Comparison of ENCODE assay signal across 19 cellular contexts in genomic region chr9:90505695-90506094, GRCh38.
A peak's percentile ranks its signal among the peaks of the same experiment; 100 is the strongest.
DNase-seq lines count a peak whose midpoint lies in the region; ATAC-seq, FAIRE-seq and TF ChIP-seq lines count a peak whose summit lies in the region.
"Had no signal": no experiment of that assay in that cellular context is flagged by ENCODE, and none has a peak within 500 bp of the region (broad histone marks: within the 10 kb centered on the region; RNA-seq: fewer than 3 reads in every experiment).

No MANE protein-coding gene starts in this region.

- ATAC-seq in HG03432 (IDR thresholded peaks at IDR 0.05; ENCODE audit: unreplicated experiment) (peak; percentile 46), left lobe of liver (no peak), SK-N-SH treated with all-trans-retinoic acid at 6 μM for 48 hours (no peak)
- ATAC-seq: CD8-positive, alpha-beta T cell; K562 had no signal

- H3K9ac ChIP-seq in mesendoderm (ENCODE audit: low read length), result no peak overlapping the region
- H3K9ac ChIP-seq: BLaER1 treated with 17β-estradiol and CSF1 and Interleukin-3, amounts not matched to agents 10 nM and 100 nM; GM23248 had no signal

- no peaks in the 10 kb centered on the region for H3K79me2 ChIP-seq in mesendoderm (ENCODE audit: control insufficient read depth, insufficient read depth, low read length)

- H3K4me1 ChIP-seq in mesendoderm (ENCODE audit: control insufficient read depth, low read depth, low read length), result peaks cover 12% of the 10 kb centered on the region
- H3K4me1 ChIP-seq: BLaER1 treated with 17β-estradiol and CSF1 and Interleukin-3, amounts not matched to agents 10 nM and 100 nM had no signal

- H3K23ac ChIP-seq in mesendoderm (ENCODE audit: low read length), result no peak overlapping the region

- no peak overlapping the region for H3K27ac ChIP-seq in mesendoderm (ENCODE audit: low read depth, low read length)
- H3K27ac ChIP-seq: BLaER1 treated with 17β-estradiol and CSF1 and Interleukin-3, amounts not matched to agents 10 nM and 100 nM; GM23248 had no signal

- no peak overlapping the region for H2BK5ac ChIP-seq in mesendoderm (ENCODE audit: low read length)

- no peak overlapping the region for H3K18ac ChIP-seq in mesendoderm (ENCODE audit: low read length)

- no peak overlapping the region for H3K4me2 ChIP-seq in mesendoderm (ENCODE audit: low read length)
- H3K4me2 ChIP-seq: BLaER1 treated with 17β-estradiol and CSF1 and Interleukin-3, amounts not matched to agents 10 nM and 100 nM had no signal

- H4K8ac ChIP-seq in mesendoderm (ENCODE audit: low read depth, low read length), result no peak overlapping the region

- DNase-seq in GM18507 (ENCODE audit: extremely low spot score, insufficient read length, low read depth) (no peak), GM19239 (ENCODE audit: insufficient read length, low spot score) (no peak), mesendoderm (no peak), LoVo (ENCODE audit: low spot score) (no peak), left lobe of liver (ENCODE audit: low spot score) (no peak)
- DNase-seq: Calu3; CD8-positive, alpha-beta T cell; DND-41; EL; GM23248; HCEC 1CT; IMR-90 had no signal

- no peak overlapping the region for H3K56ac ChIP-seq in mesendoderm (ENCODE audit: low read length)

- FAIRE-seq in GM18507 (lab: Jason Lieb, UNC), result peak; percentile 47
- FAIRE-seq in GM19239 (lab: Jason Lieb, UNC), result peak; percentile 8
- FAIRE-seq: GM12892, H54, HTR-8/SVneo, K562 had no signal

- no peaks in the 10 kb centered on the region for H3K79me1 ChIP-seq in mesendoderm (ENCODE audit: low read length)

- H4K5ac ChIP-seq in mesendoderm (ENCODE audit: low read length), result no peak overlapping the region

- H2BK15ac ChIP-seq in mesendoderm (replicated peaks; ENCODE audit: low read depth), result no peak overlapping the region

- H3K36me3 ChIP-seq in mesendoderm (ENCODE audit: control insufficient read depth, insufficient read depth, low read length), result no peaks in the 10 kb centered on the region
- H3K36me3 ChIP-seq: BLaER1 treated with 17β-estradiol and CSF1 and Interleukin-3, amounts not matched to agents 10 nM and 100 nM had no signal

- peak overlapping the region; percentile 85 for H2BK120ac ChIP-seq in mesendoderm (ENCODE audit: low read depth, low read length)

- no peak overlapping the region for H3K4me3 ChIP-seq in mesendoderm (ENCODE audit: low read length)
- H3K4me3 ChIP-seq: BLaER1 treated with 17β-estradiol and CSF1 and Interleukin-3, amounts not matched to agents 10 nM and 100 nM; GM23248; K562 had no signal

- no peak overlapping the region for H3K4ac ChIP-seq in mesendoderm (ENCODE audit: low read depth, low read length)

- H2AK5ac ChIP-seq in mesendoderm (ENCODE audit: low read length), result no peak overlapping the region

- WGBS in mesendoderm (ENCODE audit: extremely low coverage, insufficient coverage, low lambda C conversion rate), result no CpG with 5 or more reads among the region's 1 CpG

- no peaks in the 10 kb centered on the region for H3K27me3 ChIP-seq in mesendoderm (ENCODE audit: insufficient read depth, low read length, poor library complexity)
- H3K27me3 ChIP-seq: BLaER1 treated with 17β-estradiol and CSF1 and Interleukin-3, amounts not matched to agents 10 nM and 100 nM had no signal

TF ChIP-seq in SK-N-SH treated with all-trans-retinoic acid at 6 μM for 48 hours, 23 proteins besides CTCF, POLR2A, EP300 and RAD21:
- TF ChIP-seq CREB5 (CRISPR knock-in tag; IDR thresholded peaks at IDR 0.05; ENCODE audit: low read depth), result no peak
- TF ChIP-seq CSDC2 (CRISPR knock-in tag; IDR thresholded peaks at IDR 0.05), result no peak
- no peak for TF ChIP-seq TOX (CRISPR knock-in tag; IDR thresholded peaks at IDR 0.05; ENCODE audit: borderline replicate concordance)
- no peak for TF ChIP-seq SNAI2 (CRISPR knock-in tag; IDR thresholded peaks at IDR 0.05)
- TF ChIP-seq ZNF70 (CRISPR knock-in tag; IDR thresholded peaks at IDR 0.05), result no peak
- no peak for TF ChIP-seq RARB (CRISPR knock-in tag; IDR thresholded peaks at IDR 0.05)
- no peak for TF ChIP-seq BACH2 (CRISPR knock-in tag; IDR thresholded peaks at IDR 0.05; ENCODE audit: borderline replicate concordance)
- TF ChIP-seq ISL1 (CRISPR knock-in tag; IDR thresholded peaks at IDR 0.05), result no peak
- no peak for TF ChIP-seq ZNF8 (CRISPR knock-in tag; IDR thresholded peaks at IDR 0.05)
- no peak for TF ChIP-seq PATZ1 (CRISPR knock-in tag; IDR thresholded peaks at IDR 0.05; ENCODE audit: borderline replicate concordance)
- TF ChIP-seq ZC3H10 (CRISPR knock-in tag; IDR thresholded peaks at IDR 0.05), result no peak
- no peak for TF ChIP-seq ESRRG (CRISPR knock-in tag; IDR thresholded peaks at IDR 0.05)
- TF ChIP-seq, protein P1, sequence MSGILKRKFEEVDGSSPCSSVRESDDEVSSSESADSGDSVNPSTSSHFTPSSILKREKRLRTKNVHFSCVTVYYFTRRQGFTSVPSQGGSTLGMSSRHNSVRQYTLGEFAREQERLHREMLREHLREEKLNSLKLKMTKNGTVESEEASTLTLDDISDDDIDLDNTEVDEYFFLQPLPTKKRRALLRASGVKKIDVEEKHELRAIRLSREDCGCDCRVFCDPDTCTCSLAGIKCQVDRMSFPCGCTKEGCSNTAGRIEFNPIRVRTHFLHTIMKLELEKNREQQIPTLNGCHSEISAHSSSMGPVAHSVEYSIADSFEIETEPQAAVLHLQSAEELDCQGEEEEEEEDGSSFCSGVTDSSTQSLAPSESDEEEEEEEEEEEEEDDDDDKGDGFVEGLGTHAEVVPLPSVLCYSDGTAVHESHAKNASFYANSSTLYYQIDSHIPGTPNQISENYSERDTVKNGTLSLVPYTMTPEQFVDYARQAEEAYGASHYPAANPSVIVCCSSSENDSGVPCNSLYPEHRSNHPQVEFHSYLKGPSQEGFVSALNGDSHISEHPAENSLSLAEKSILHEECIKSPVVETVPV (CRISPR knock-in tag; IDR thresholded peaks at IDR 0.05), result no peak
- TF ChIP-seq GLIS3 (CRISPR knock-in tag; IDR thresholded peaks at IDR 0.05), result no peak
- no peak for TF ChIP-seq ZFP30 (CRISPR knock-in tag; IDR thresholded peaks at IDR 0.05)
- TF ChIP-seq TSHZ2 (CRISPR knock-in tag; IDR thresholded peaks at IDR 0.05), result no peak
